23 cellular contexts compared by ENCODE assay signal in the genomic region with DNA sequence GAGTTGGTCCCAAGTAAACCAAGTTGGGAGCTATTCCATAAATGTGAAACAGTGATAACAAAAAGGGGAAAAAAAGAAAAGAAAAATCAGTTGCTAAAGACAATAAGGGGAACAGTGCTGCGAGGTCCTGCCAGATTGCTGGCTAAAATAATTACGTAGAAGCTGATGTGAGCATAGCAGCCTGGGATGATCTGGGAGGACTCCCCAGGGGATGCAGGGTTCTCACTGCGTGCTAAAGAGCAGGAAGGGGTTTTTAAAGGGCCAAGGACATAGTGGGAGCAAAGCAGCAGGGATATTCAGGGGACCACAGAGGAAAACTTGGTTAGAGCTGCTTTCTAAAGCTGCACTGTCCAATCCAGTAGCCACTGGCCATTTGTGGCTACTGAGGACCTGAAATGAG.
DNase-seq lines count a peak whose midpoint lies in the region; ATAC-seq, FAIRE-seq and TF ChIP-seq lines count a peak whose summit lies in the region.
"Had no signal": no experiment of that assay in that cellular context is flagged by ENCODE, and none has a peak within 500 bp of the region (broad histone marks: within the 10 kb centered on the region; RNA-seq: fewer than 3 reads in every experiment).

No MANE protein-coding gene starts in this region.

- H2AFZ ChIP-seq in HepG2 (ENCODE audit: low read length), result no peak overlapping the region
- H2AFZ ChIP-seq: GM23338 had no signal

- DNase-seq in DMS 273 (lab: John Stamatoyannopoulos, UW; ENCODE audit: unreplicated experiment) (peak; percentile 37), DMS 273 treated with DMSO at 0.1 percent for 48 hours (lab: John Stamatoyannopoulos, UW) (no peak), HepG2 (ENCODE audit: low spot score) (no peak), right lobe of liver (no peak), islet precursor cell (peak; percentile 11), posterior cingulate gyrus (no peak), NCI-H2196 (lab: John Stamatoyannopoulos, UW; ENCODE audit: unreplicated experiment) (no peak)
- DNase-seq: Caco-2; CD4-positive, CD25-positive, alpha-beta regulatory T cell; GF-D8; HCEC 1CT; Karpas-422; NCI-H1092; NCI-H1694; NCI-H748 treated with DMSO at 0.1 percent for 48 hours; OCI-M1; SHP77 treated with DMSO at 0.1 percent for 48 hours; T-helper 1 cell had no signal

- TF ChIP-seq EP300 in HepG2 (IDR thresholded peaks at IDR 0.05; ENCODE audit: low read depth in 2 of 2, low read length in 2 of 2), result no peak
- TF ChIP-seq EP300 in HepG2 (CRISPR knock-in tag; IDR thresholded peaks at IDR 0.05; ENCODE audit: borderline replicate concordance), result no peak

- ATAC-seq in HepG2 (no peak), right lobe of liver (no peak), GM21381 (IDR thresholded peaks at IDR 0.05; ENCODE audit: unreplicated experiment) (no peak)
- ATAC-seq: GM23338 had no signal

- H4K20me1 ChIP-seq in HepG2 (ENCODE audit: insufficient read depth, low read length), result no peaks in the 10 kb centered on the region

- CTCF ChIA-PET in HepG2 (lab: Yijun Ruan, JAX; ENCODE audit: low intra/inter-chr PET ratio, low total read pairs), result no interaction called here

- WGBS in HepG2 (ENCODE audit: low lambda C conversion rate), result 96% methylated on average over 3 of the region's 3 CpGs
- 66% methylated on average over 3 of the region's 3 CpGs for WGBS in right lobe of liver (ENCODE audit: insufficient coverage, low coverage, low lambda C conversion rate, missing lambda C conversion rate)

- no peaks in the 10 kb centered on the region for H3K36me3 ChIP-seq in HepG2 (replicated peaks in 1 of 2; ENCODE audit: control insufficient read depth in 1 of 2, insufficient read depth in 2 of 2, low read length in 2 of 2)
- H3K36me3 ChIP-seq in right lobe of liver, result no peaks in the 10 kb centered on the region

- no TSS peak for BruUV-seq in HepG2 (replicated peaks; lab: Mats Ljungman, UMichigan)

- FAIRE-seq in HepG2 (lab: Jason Lieb, UNC), result no peak
- FAIRE-seq: GM19239 had no signal

- H3K4me1 ChIP-seq in HepG2 (ENCODE audit: insufficient read depth, low read length) (peaks cover 55% of the 10 kb centered on the region), right lobe of liver (peaks cover 0 to 51% (median 15%) of the 10 kb centered on the region in 4 donors)

- H3K79me2 ChIP-seq in HepG2 (ENCODE audit: insufficient read depth, low read length), result peaks cover 30% of the 10 kb centered on the region

- TF ChIP-seq RAD21 in HepG2 (CRISPR knock-in tag; IDR thresholded peaks at IDR 0.05), result no peak

- H3K27ac ChIP-seq in HepG2 (ENCODE audit: extremely low read length, insufficient read depth, low read length) (no peak overlapping the region), right lobe of liver (peak overlapping the region in 1 of 3 donors; percentile 88)
- H3K27ac ChIP-seq: 22Rv1, HL-60 had no signal

- POLR2A ChIA-PET in HepG2 (lab: Yijun Ruan, JAX), result interaction anchor here (0.9 to 1.9 kb wide), 3 partner anchors 17 to 133 kb away, joined by 3 to 6 read pairs (median 3); a partner anchor contains a TSS

- no peak overlapping the region for H3K4me2 ChIP-seq in HepG2 (ENCODE audit: low read depth, low read length)
- H3K4me2 ChIP-seq: GM23338 had no signal

- H3K9ac ChIP-seq in HepG2 (ENCODE audit: insufficient read depth, low read depth, low read length), result no peak overlapping the region

- H3K4me3 ChIP-seq in HepG2 (replicated peaks in 1 of 3; ENCODE audit: insufficient read depth in 1 of 3, low read depth in 2 of 3, low read length in 3 of 3), result no peak overlapping the region
- H3K4me3 ChIP-seq in right lobe of liver, result no peak overlapping the region
- H3K4me3 ChIP-seq: GM23338 had no signal

- H3K27me3 ChIP-seq in HepG2 (ENCODE audit: control insufficient read depth in 1 of 2, insufficient read depth in 2 of 2, low read length in 2 of 2) (no peaks in the 10 kb centered on the region), right lobe of liver (no peaks in the 10 kb centered on the region)

- TF ChIP-seq CTCF in HepG2 (CRISPR knock-in tag; IDR thresholded peaks at IDR 0.05) (no peak), right lobe of liver (IDR thresholded peaks at IDR 0.05) (no peak)

- H3K9me3 ChIP-seq in HepG2 (ENCODE audit: low read length) (no peaks in the 10 kb centered on the region), right lobe of liver (no peaks in the 10 kb centered on the region)
- H3K9me3 ChIP-seq: Caco-2 had no signal

- TF ChIP-seq POLR2A in HepG2 (IDR thresholded peaks at IDR 0.05; ENCODE audit: insufficient read depth in 1 of 2, low read depth in 2 of 2, low read length in 2 of 2) (no peak), right lobe of liver (IDR thresholded peaks at IDR 0.05) (no peak)

- in situ Hi-C loops in HepG2 (cut with HindIII; ENCODE audit: extremely low pct_ligation_motif_present, low pct_unique_long_range_greater_than_20kb), result no loop called here

- intact Hi-C loops in HepG2 (cut with micrococcal nuclease; ENCODE audit: unreplicated experiment) (no loop called here), right lobe of liver (cut with DNase I) (no loop called here), posterior cingulate gyrus (cut with DNase I) (no loop called here)

TF ChIP-seq in HepG2, 621 proteins besides CTCF, POLR2A, EP300 and RAD21:
- peak; percentile 72 for TF ChIP-seq ZNF263 (CRISPR knock-in tag; IDR thresholded peaks at IDR 0.05)
- TF ChIP-seq, protein P1, sequence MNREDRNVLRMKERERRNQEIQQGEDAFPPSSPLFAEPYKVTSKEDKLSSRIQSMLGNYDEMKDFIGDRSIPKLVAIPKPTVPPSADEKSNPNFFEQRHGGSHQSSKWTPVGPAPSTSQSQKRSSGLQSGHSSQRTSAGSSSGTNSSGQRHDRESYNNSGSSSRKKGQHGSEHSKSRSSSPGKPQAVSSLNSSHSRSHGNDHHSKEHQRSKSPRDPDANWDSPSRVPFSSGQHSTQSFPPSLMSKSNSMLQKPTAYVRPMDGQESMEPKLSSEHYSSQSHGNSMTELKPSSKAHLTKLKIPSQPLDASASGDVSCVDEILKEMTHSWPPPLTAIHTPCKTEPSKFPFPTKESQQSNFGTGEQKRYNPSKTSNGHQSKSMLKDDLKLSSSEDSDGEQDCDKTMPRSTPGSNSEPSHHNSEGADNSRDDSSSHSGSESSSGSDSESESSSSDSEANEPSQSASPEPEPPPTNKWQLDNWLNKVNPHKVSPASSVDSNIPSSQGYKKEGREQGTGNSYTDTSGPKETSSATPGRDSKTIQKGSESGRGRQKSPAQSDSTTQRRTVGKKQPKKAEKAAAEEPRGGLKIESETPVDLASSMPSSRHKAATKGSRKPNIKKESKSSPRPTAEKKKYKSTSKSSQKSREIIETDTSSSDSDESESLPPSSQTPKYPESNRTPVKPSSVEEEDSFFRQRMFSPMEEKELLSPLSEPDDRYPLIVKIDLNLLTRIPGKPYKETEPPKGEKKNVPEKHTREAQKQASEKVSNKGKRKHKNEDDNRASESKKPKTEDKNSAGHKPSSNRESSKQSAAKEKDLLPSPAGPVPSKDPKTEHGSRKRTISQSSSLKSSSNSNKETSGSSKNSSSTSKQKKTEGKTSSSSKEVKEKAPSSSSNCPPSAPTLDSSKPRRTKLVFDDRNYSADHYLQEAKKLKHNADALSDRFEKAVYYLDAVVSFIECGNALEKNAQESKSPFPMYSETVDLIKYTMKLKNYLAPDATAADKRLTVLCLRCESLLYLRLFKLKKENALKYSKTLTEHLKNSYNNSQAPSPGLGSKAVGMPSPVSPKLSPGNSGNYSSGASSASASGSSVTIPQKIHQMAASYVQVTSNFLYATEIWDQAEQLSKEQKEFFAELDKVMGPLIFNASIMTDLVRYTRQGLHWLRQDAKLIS (CRISPR knock-in tag; IDR thresholded peaks at IDR 0.05), result no peak
TF ChIP-seq in HepG2: peak in this region for 1.

Comparison
In these comparisons a context has a peak if more than half of its experiments do, and no peak if none do; other contexts are left out.
1. DNase-seq: peak in DMS 273 (single experiment) and islet precursor cell (single experiment); none in DMS 273 treated with DMSO at 0.1 percent for 48 hours (single experiment), HepG2 (single experiment), right lobe of liver (0 of 3), posterior cingulate gyrus (0 of 10) and NCI-H2196 (single experiment).